ENCODE assay signal across 1 cellular context in the genomic region with DNA sequence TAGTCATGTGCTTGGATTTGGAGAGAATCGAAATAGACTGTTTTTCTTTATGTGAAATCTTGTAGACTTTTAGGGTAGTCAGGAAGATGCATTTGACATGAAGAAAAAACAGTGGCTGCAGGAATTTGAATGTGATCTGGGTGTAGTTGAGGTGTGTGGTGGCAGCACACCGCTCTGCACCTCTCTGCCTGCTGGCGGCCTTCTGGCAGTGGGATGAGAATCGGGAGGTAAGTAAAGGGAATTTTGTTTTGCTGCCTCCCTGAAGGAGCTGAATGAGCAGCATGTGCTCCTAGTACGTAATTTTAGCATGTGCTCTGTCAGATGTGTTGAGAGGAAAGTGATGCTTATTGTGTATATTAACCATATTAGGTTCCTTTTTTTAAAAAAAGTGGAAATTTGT.
TF ChIP-seq lines count a peak whose summit lies in the region.

No MANE protein-coding gene starts in this region.

TF ChIP-seq in WTC11, 78 proteins besides CTCF, POLR2A, EP300 and RAD21:
- TF ChIP-seq PRDM15 (CRISPR knock-in tag; IDR thresholded peaks at IDR 0.05) (no peak), SOX15 (CRISPR knock-in tag; IDR thresholded peaks at IDR 0.05) (no peak), E2F4 (CRISPR knock-in tag; IDR thresholded peaks at IDR 0.05; ENCODE audit: borderline replicate concordance, low read depth) (no peak), TP53 (CRISPR knock-in tag; IDR thresholded peaks at IDR 0.05) (no peak), ZNF423 (CRISPR knock-in tag; IDR thresholded peaks at IDR 0.05) (no peak), ATF6 (CRISPR knock-in tag; IDR thresholded peaks at IDR 0.05) (no peak), ZMAT4 (CRISPR knock-in tag; IDR thresholded peaks at IDR 0.05) (no peak), NFYB (CRISPR knock-in tag; conservative IDR thresholded peaks at IDR 0.05; ENCODE audit: low read depth) (no peak)
